Comparison of ENCODE assay signal across 1 cellular context in genomic region chr18:46485675-46486200, GRCh38.
TF ChIP-seq lines count a peak whose summit lies in the region.

No MANE protein-coding gene starts in this region.

TF ChIP-seq in HepG2, 621 proteins besides CTCF, POLR2A, EP300 and RAD21 (continued from another document):
- no peak for TF ChIP-seq NR3C1 (CRISPR knock-in tag; IDR thresholded peaks at IDR 0.05)
- TF ChIP-seq ZNF225 (CRISPR knock-in tag; IDR thresholded peaks at IDR 0.05): no peak
- TF ChIP-seq YEATS2 (CRISPR knock-in tag; IDR thresholded peaks at IDR 0.05; ENCODE audit: borderline replicate concordance): no peak
- TF ChIP-seq RORA (CRISPR knock-in tag; IDR thresholded peaks at IDR 0.05): no peak
- no peak for TF ChIP-seq ZNF749 (CRISPR knock-in tag; IDR thresholded peaks at IDR 0.05; ENCODE audit: borderline replicate concordance)
- no peak for TF ChIP-seq ZNF558 (CRISPR knock-in tag; IDR thresholded peaks at IDR 0.05; ENCODE audit: borderline replicate concordance)
- TF ChIP-seq ZFP90 (CRISPR knock-in tag; IDR thresholded peaks at IDR 0.05; ENCODE audit: borderline replicate concordance): no peak
- TF ChIP-seq ZNF235 (CRISPR knock-in tag; IDR thresholded peaks at IDR 0.05; ENCODE audit: borderline replicate concordance): no peak
- no peak for TF ChIP-seq ZEB1 (IDR thresholded peaks at IDR 0.05; ENCODE audit: insufficient replicate concordance, low read depth)
TF ChIP-seq in HepG2: peak in this region for 0.
